In genomic region chr4:118175506-118175905, GRCh38 we compare ENCODE assay signal across 26 cellular contexts.
DNase-seq lines count a peak whose midpoint lies in the region; ATAC-seq and TF ChIP-seq lines count a peak whose summit lies in the region.
"Had no signal": no experiment of that assay in that cellular context is flagged by ENCODE, and none has a peak within 500 bp of the region (broad histone marks: within the 10 kb centered on the region; RNA-seq: fewer than 3 reads in every experiment).

No MANE protein-coding gene starts in this region.

- H3K27me3 ChIP-seq in mammary epithelial cell (ENCODE audit: insufficient read depth, low read length) (no peaks in the 10 kb centered on the region), breast epithelium (no peaks in the 10 kb centered on the region), smooth muscle cell (ENCODE audit: low read depth) (no peaks in the 10 kb centered on the region)
- H3K27me3 ChIP-seq: testis had no signal

- no TSS peak for BruUV-seq in mammary epithelial cell (replicated peaks; lab: Mats Ljungman, UMichigan)

- peak overlapping the region; percentile 8 for H3K4me2 ChIP-seq in mammary epithelial cell (ENCODE audit: insufficient read depth, low read depth, low read length)
- H3K4me2 ChIP-seq in smooth muscle cell, result peak overlapping the region; percentile 76

- H3K4me3 ChIP-seq in mammary epithelial cell (replicated peaks in 1 of 3; ENCODE audit: insufficient read depth in 1 of 3, low read depth in 2 of 3, low read length in 3 of 3) (no peak overlapping the region), breast epithelium (no peak overlapping the region), smooth muscle cell (no peak overlapping the region)
- H3K4me3 ChIP-seq: testis had no signal

- H3K9me3 ChIP-seq in mammary epithelial cell (replicated peaks; ENCODE audit: insufficient read depth, low read length), result no peaks in the 10 kb centered on the region
- no peaks in the 10 kb centered on the region for H3K9me3 ChIP-seq in breast epithelium
- H3K9me3 ChIP-seq in smooth muscle cell (replicated peaks; ENCODE audit: low read depth), result no peaks in the 10 kb centered on the region
- H3K9me3 ChIP-seq in T-helper 17 cell (ENCODE audit: control insufficient read depth, low read length, poor library complexity, severe bottlenecking), result no peaks in the 10 kb centered on the region
- H3K9me3 ChIP-seq: Caco-2, testis had no signal

- H3K27ac ChIP-seq in mammary epithelial cell (ENCODE audit: insufficient read depth, low read depth, low read length), result no peak overlapping the region
- no peak overlapping the region for H3K27ac ChIP-seq in breast epithelium
- H3K27ac ChIP-seq in smooth muscle cell (ENCODE audit: low read depth), result peak overlapping the region; percentile 68
- H3K27ac ChIP-seq: RWPE1, testis had no signal

- H3K4me1 ChIP-seq in mammary epithelial cell (ENCODE audit: insufficient read depth, low read length), result peaks cover 28% of the 10 kb centered on the region
- H3K4me1 ChIP-seq in breast epithelium, result no peaks in the 10 kb centered on the region
- peaks cover 11% of the 10 kb centered on the region for H3K4me1 ChIP-seq in smooth muscle cell (ENCODE audit: low read depth)
- H3K4me1 ChIP-seq: testis had no signal

- H3K4me3 Mint-ChIP-seq in activated T-helper 2 cell treated with anti-CD3 and anti-CD28 coated beads, Interferon-gamma antibody, Interleukin-2, Interleukin-4, amounts not matched to agents 10 μg/mL and 5 μg/mL and 100 μg/mL, durations not matched to agents 14 hours and 24 hours and 36 hours (ENCODE audit: low read depth), result peak overlapping the region; percentile 28
- H3K4me3 Mint-ChIP-seq in T-helper 17 cell, result no peak overlapping the region
- H3K4me3 Mint-ChIP-seq: activated naive CD4-positive, alpha-beta T cell treated with anti-CD3 and anti-CD28 coated beads, Interleukin-2, amount 10 ng/mL, durations not matched to agents 7 days and 5 days; activated T-cell treated with anti-CD3 and anti-CD28 coated beads, Interleukin-2, amount 50 U/mL, for 72 hours; dendritic cell treated with granulocyte-macrophage colony-stimulating factor and Interleukin-4, amounts not matched to agents 40 ng/mL and 50 ng/mL, for 4 days; neural crest cell had no signal

- dilution Hi-C loops in mammary epithelial cell (cut with HindIII; ENCODE audit: low sequenced_read_pairs), result no loop called here

- intact Hi-C loops in mammary epithelial cell (cut with micrococcal nuclease), result no loop called here
- intact Hi-C loops in breast epithelium (cut with DNase I; ENCODE audit: low total_unique reads), result no loop called here
- intact Hi-C loops in activated T-helper 2 cell treated with anti-CD3 and anti-CD28 coated beads, Interferon-gamma antibody, Interleukin-2, Interleukin-4, amounts not matched to agents 10 μg/mL and 5 μg/mL and 100 μg/mL, durations not matched to agents 14 hours and 24 hours and 36 hours (cut with micrococcal nuclease), result loop anchor here (1.0 to 2.0 kb wide), 3 partner anchors 89 to 103 kb away; no protein-coding TSS in a partner anchor

- peaks cover 8% of the 10 kb centered on the region for H3K9me3 Mint-ChIP-seq in activated T-helper 2 cell treated with anti-CD3 and anti-CD28 coated beads, Interferon-gamma antibody, Interleukin-2, Interleukin-4, amounts not matched to agents 10 μg/mL and 5 μg/mL and 100 μg/mL, durations not matched to agents 14 hours and 24 hours and 36 hours
- H3K9me3 Mint-ChIP-seq: activated naive CD4-positive, alpha-beta T cell treated with anti-CD3 and anti-CD28 coated beads, Interleukin-2, amount 10 ng/mL, durations not matched to agents 7 days and 5 days; activated T-cell treated with anti-CD3 and anti-CD28 coated beads, Interleukin-2, amount 50 U/mL, for 72 hours; dendritic cell treated with granulocyte-macrophage colony-stimulating factor and Interleukin-4, amounts not matched to agents 40 ng/mL and 50 ng/mL, for 4 days had no signal

- no peak for TF ChIP-seq CTCF in mammary epithelial cell (conservative IDR thresholded peaks at IDR 0.05 in 1 of 2, IDR thresholded peaks at IDR 0.05 in 1 of 2; ENCODE audit: extremely low read depth in 1 of 2, insufficient read depth in 1 of 2, low read depth in 1 of 2, low read length in 2 of 2)
- TF ChIP-seq CTCF in breast epithelium (IDR thresholded peaks at IDR 0.05), result no peak
- no peak for TF ChIP-seq CTCF in smooth muscle cell (IDR thresholded peaks at IDR 0.05; ENCODE audit: borderline replicate concordance, insufficient read depth, poor library complexity, severe bottlenecking)

- no peaks in the 10 kb centered on the region for H3K36me3 Mint-ChIP-seq in activated T-helper 2 cell treated with anti-CD3 and anti-CD28 coated beads, Interferon-gamma antibody, Interleukin-2, Interleukin-4, amounts not matched to agents 10 μg/mL and 5 μg/mL and 100 μg/mL, durations not matched to agents 14 hours and 24 hours and 36 hours (ENCODE audit: low read depth)
- H3K36me3 Mint-ChIP-seq in T-helper 17 cell (ENCODE audit: low read depth), result no peaks in the 10 kb centered on the region
- H3K36me3 Mint-ChIP-seq: activated naive CD4-positive, alpha-beta T cell treated with anti-CD3 and anti-CD28 coated beads, Interleukin-2, amount 10 ng/mL, durations not matched to agents 7 days and 5 days had no signal

- ATAC-seq in T-helper 17 cell, result no peak
- no peak for ATAC-seq in GM21619 (IDR thresholded peaks at IDR 0.05; ENCODE audit: unreplicated experiment)
- ATAC-seq: activated T-cell treated with anti-CD3 and anti-CD28 coated beads, Interleukin-2, amount 50 U/mL, for 72 hours; sciatic nerve had no signal

- H3K9ac ChIP-seq in mammary epithelial cell (ENCODE audit: insufficient read depth, low read length) (no peak overlapping the region), smooth muscle cell (ENCODE audit: low read depth) (no peak overlapping the region)

- TF ChIP-seq POLR2A in breast epithelium (IDR thresholded peaks at IDR 0.05), result no peak

- H3K79me2 ChIP-seq in mammary epithelial cell (ENCODE audit: insufficient read depth, low read length) (no peaks in the 10 kb centered on the region), smooth muscle cell (ENCODE audit: low read depth) (no peaks in the 10 kb centered on the region)

- H3K4me1 Mint-ChIP-seq in activated T-helper 2 cell treated with anti-CD3 and anti-CD28 coated beads, Interferon-gamma antibody, Interleukin-2, Interleukin-4, amounts not matched to agents 10 μg/mL and 5 μg/mL and 100 μg/mL, durations not matched to agents 14 hours and 24 hours and 36 hours (ENCODE audit: low read depth), result peaks cover 52% of the 10 kb centered on the region
- peaks cover 4% of the 10 kb centered on the region for H3K4me1 Mint-ChIP-seq in T-helper 17 cell
- H3K4me1 Mint-ChIP-seq: neural crest cell had no signal

- peak overlapping the region; percentile 31 for H3K27ac Mint-ChIP-seq in activated T-helper 2 cell treated with anti-CD3 and anti-CD28 coated beads, Interferon-gamma antibody, Interleukin-2, Interleukin-4, amounts not matched to agents 10 μg/mL and 5 μg/mL and 100 μg/mL, durations not matched to agents 14 hours and 24 hours and 36 hours
- H3K27ac Mint-ChIP-seq in T-helper 17 cell, result no peak overlapping the region
- H3K27ac Mint-ChIP-seq: activated naive CD4-positive, alpha-beta T cell treated with anti-CD3 and anti-CD28 coated beads, Interleukin-2, amount 10 ng/mL, durations not matched to agents 7 days and 5 days; activated T-cell treated with anti-CD3 and anti-CD28 coated beads, Interleukin-2, amount 50 U/mL, for 72 hours; dendritic cell treated with granulocyte-macrophage colony-stimulating factor and Interleukin-4, amounts not matched to agents 40 ng/mL and 50 ng/mL, for 4 days; progenitor cell of endocrine pancreas had no signal

- H3K36me3 ChIP-seq in mammary epithelial cell (ENCODE audit: insufficient read depth, low read length) (no peaks in the 10 kb centered on the region), breast epithelium (no peaks in the 10 kb centered on the region), smooth muscle cell (ENCODE audit: low read depth) (no peaks in the 10 kb centered on the region)

- DNase-seq in mammary epithelial cell, result peak; percentile 19
- no peak for DNase-seq in breast epithelium (ENCODE audit: low spot score in 2 of 2)
- peak; percentile 17 for DNase-seq in MV-4-11 (lab: John Stamatoyannopoulos, UW)
- no peak for DNase-seq in activated T-helper 2 cell treated with anti-CD3 and anti-CD28 coated beads, Interferon-gamma antibody, Interleukin-2, Interleukin-4, amounts not matched to agents 10 μg/mL and 5 μg/mL and 100 μg/mL, durations not matched to agents 14 hours and 24 hours and 36 hours (ENCODE audit: low spot score)
- no peak for DNase-seq in smooth muscle cell (lab: John Stamatoyannopoulos, UW; ENCODE audit: unreplicated experiment)
- no peak for DNase-seq in NCI-H2107 (lab: John Stamatoyannopoulos, UW)
- no peak for DNase-seq in T-helper 17 cell
- DNase-seq: activated naive CD4-positive, alpha-beta T cell treated with anti-CD3 and anti-CD28 coated beads, Interleukin-2, amount 10 ng/mL, durations not matched to agents 7 days and 5 days; activated T-cell treated with anti-CD3 and anti-CD28 coated beads, Interleukin-2, amount 50 U/mL, for 72 hours; aorta; C1 segment of cervical spinal cord; Caco-2; caudate nucleus; DMS79 treated with DMSO at 0.1 percent for 48 hours; NCI-H1436 treated with DMSO at 0.1 percent for 48 hours; NCI-H2171 treated with DMSO at 0.1 percent for 48 hours; NCI-H526 treated with DMSO at 0.1 percent for 48 hours; stimulated activated naive CD4-positive, alpha-beta T cell treated with Interleukin-2 at 50 U/mL for 16 hours; SW 1271; testis had no signal

- in situ Hi-C loops in mammary epithelial cell (cut with MboI; ENCODE audit: low sequenced_read_pairs in 2 of 2), result no loop called here

- peak overlapping the region; percentile 72 for H2AFZ ChIP-seq in mammary epithelial cell (ENCODE audit: low read depth, low read length)
- peak overlapping the region; percentile 25 for H2AFZ ChIP-seq in smooth muscle cell (ENCODE audit: low read depth)

- CTCF ChIA-PET in mammary epithelial cell (lab: Charles Lee; ENCODE audit: low non-redundant PET), result no interaction called here

- H3F3A ChIP-seq in smooth muscle cell (ENCODE audit: low read depth), result no peaks in the 10 kb centered on the region

- H3K27me3 Mint-ChIP-seq in activated T-helper 2 cell treated with anti-CD3 and anti-CD28 coated beads, Interferon-gamma antibody, Interleukin-2, Interleukin-4, amounts not matched to agents 10 μg/mL and 5 μg/mL and 100 μg/mL, durations not matched to agents 14 hours and 24 hours and 36 hours (ENCODE audit: low read depth), result peaks cover 5% of the 10 kb centered on the region
- peaks cover 24% of the 10 kb centered on the region for H3K27me3 Mint-ChIP-seq in T-helper 17 cell
- H3K27me3 Mint-ChIP-seq: activated naive CD4-positive, alpha-beta T cell treated with anti-CD3 and anti-CD28 coated beads, Interleukin-2, amount 10 ng/mL, durations not matched to agents 7 days and 5 days; dendritic cell treated with granulocyte-macrophage colony-stimulating factor and Interleukin-4, amounts not matched to agents 40 ng/mL and 50 ng/mL, for 4 days; progenitor cell of endocrine pancreas had no signal

- 10% methylated on average over 4 of the region's 4 CpGs for WGBS in mammary epithelial cell (ENCODE audit: low coverage, missing lambda C conversion rate)
- WGBS in smooth muscle cell (ENCODE audit: low lambda C conversion rate), result 68% methylated on average over 4 of the region's 4 CpGs

- H4K20me1 ChIP-seq in mammary epithelial cell (ENCODE audit: insufficient read depth, low read length), result no peaks in the 10 kb centered on the region
- no peaks in the 10 kb centered on the region for H4K20me1 ChIP-seq in smooth muscle cell (ENCODE audit: low read depth)

Comparison
In these comparisons a context has a peak if more than half of its experiments do, and no peak if none do; other contexts are left out.
1. DNase-seq: peak in mammary epithelial cell (single experiment) and MV-4-11 (single experiment); none in breast epithelium (0 of 2), activated T-helper 2 cell treated with anti-CD3 and anti-CD28 coated beads, Interferon-gamma antibody, Interleukin-2, Interleukin-4, amounts not matched to agents 10 μg/mL and 5 μg/mL and 100 μg/mL, durations not matched to agents 14 hours and 24 hours and 36 hours (single experiment), smooth muscle cell (single experiment), NCI-H2107 (single experiment) and T-helper 17 cell (0 of 3).